Comparison of ENCODE assay signal across 1 cellular context in the genomic region with DNA sequence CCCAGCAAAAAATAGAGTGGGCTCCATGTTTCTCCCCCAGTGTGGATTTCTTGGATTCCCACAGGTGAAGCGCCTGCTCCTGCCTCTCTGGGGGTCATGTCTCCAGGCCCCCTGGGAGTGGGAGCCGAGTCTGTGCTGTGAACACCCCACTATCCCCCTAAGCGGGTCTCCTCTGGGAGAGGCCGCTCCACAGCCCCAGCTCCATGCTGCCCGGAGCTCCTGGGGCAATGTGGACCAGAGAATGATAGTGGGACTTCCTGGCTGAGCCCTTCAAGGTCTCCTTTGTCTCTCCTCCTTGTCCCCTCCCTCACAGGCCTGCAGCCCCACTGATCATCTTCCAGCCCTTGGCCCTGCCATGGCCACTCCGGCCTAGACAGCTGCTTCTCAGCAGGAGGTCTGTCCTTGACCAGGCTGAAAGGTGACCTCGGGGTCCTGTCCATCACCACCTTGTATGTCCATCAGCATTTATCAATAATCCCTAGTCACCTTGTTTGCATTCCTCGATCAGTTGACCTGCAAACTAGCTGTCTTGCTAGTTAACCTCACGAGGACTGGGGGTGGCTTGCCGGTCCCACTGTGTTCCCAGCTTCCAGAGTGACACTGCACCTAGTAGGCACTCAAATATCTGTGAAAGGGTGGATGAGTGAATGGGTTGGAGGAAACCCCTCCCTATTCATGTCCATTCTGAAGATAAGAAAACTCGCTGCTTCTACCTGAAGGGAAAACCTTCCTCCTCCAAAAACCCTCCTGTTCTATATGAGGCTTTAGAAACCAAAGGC.
TF ChIP-seq lines count a peak whose summit lies in the region.

No MANE protein-coding gene starts in this region.

TF ChIP-seq in HEK293T, 16 proteins besides CTCF, POLR2A, EP300 and RAD21:
- TF ChIP-seq ELF4 (IDR thresholded peaks at IDR 0.05), result no peak
- no peak for TF ChIP-seq TARDBP (IDR thresholded peaks at IDR 0.05)
- TF ChIP-seq FOXM1 (IDR thresholded peaks at IDR 0.05; ENCODE audit: borderline replicate concordance), result no peak
- no peak for TF ChIP-seq ARNT (IDR thresholded peaks at IDR 0.05)
- TF ChIP-seq SP1 (IDR thresholded peaks at IDR 0.05), result no peak
- no peak for TF ChIP-seq L3MBTL2 (conservative IDR thresholded peaks at IDR 0.05)
